ENCODE assay signal across 17 cellular contexts in the genomic region with DNA sequence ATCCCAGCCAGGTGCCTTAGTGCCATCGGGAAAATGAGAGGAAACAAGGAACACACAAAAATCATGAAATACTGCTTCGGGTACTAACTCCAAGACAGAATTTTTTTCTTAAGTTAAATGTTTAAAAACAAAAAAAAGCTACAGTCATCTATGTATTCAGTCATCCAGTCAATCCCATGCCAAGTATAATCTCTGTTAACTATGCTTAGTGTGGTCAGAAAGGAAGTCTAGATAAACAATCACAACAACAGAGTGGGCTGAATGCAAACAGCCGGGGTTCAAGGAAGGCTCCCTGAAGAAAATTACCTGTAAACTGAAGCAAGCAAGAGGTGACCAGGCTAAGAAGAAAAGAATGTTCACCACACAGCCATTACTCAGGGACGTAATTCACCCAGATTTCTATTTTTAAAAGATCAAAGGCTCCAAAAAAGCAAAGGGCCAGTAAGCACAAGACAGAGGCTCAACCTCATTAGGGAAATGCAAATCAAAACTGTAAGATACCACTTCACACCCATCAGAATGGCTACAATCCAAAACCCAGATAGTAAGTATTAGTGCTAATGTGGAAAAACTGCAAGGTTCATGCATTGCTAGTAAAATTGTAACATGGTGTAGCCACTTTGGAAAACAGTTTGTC. TPM values are rescaled to one million over a fixed set of nuclear protein-coding genes. Genes with fewer than 3 reads are reported as not detected.
A peak's percentile ranks its signal among the peaks of the same experiment; 100 is the strongest.
DNase-seq lines count a peak whose midpoint lies in the region; ATAC-seq, FAIRE-seq and TF ChIP-seq lines count a peak whose summit lies in the region.
"Had no signal": no experiment of that assay in that cellular context is flagged by ENCODE, and none has a peak within 500 bp of the region (broad histone marks: within the 10 kb centered on the region; RNA-seq: fewer than 3 reads in every experiment).

No MANE protein-coding gene starts in this region.

- TF ChIP-seq CTCF in GM13976 (IDR thresholded peaks at IDR 0.05; ENCODE audit: borderline replicate concordance, control extremely low read depth, extremely low read depth, insufficient read depth, missing control alignments) (no peak), astrocyte (IDR thresholded peaks at IDR 0.05; ENCODE audit: insufficient read depth, low read depth, low read length) (no peak), parathyroid adenoma (IDR thresholded peaks at IDR 0.05) (no peak), upper lobe of right lung (IDR thresholded peaks at IDR 0.05) (no peak)

- H3K9me3 ChIP-seq in astrocyte (ENCODE audit: insufficient read depth, low read depth, low read length): no peaks in the 10 kb centered on the region
- H3K9me3 ChIP-seq in parathyroid adenoma (ENCODE audit: control insufficient read depth, low read length): no peaks in the 10 kb centered on the region
- H3K9me3 ChIP-seq in HAP-1: no peaks in the 10 kb centered on the region
- H3K9me3 ChIP-seq in upper lobe of right lung: no peaks in the 10 kb centered on the region
- H3K9me3 ChIP-seq: gastroesophageal sphincter, lower lobe of right lung, suprapubic skin had no signal

- in situ Hi-C loops in GM13976 (cut with MboI; ENCODE audit: low sequenced_read_pairs, unreplicated experiment) (no loop called here), HAP-1 (cut with MboI; ENCODE audit: low sequenced_read_pairs) (no loop called here)

- ATAC-seq in HG02678 (IDR thresholded peaks at IDR 0.05; ENCODE audit: unreplicated experiment) (peak; percentile 41), upper lobe of right lung (no peak)
- ATAC-seq: activated CD8-positive, alpha-beta T cell treated with anti-CD3 and anti-CD28 coated beads, Interleukin-2, amount 10 ng/mL, durations not matched to agents 7 days and 5 days; gastroesophageal sphincter; lower lobe of right lung had no signal

- H2AFZ ChIP-seq in astrocyte (ENCODE audit: low read depth, low read length) (no peak overlapping the region), parathyroid adenoma (no peak overlapping the region)

- H3K79me2 ChIP-seq in astrocyte (ENCODE audit: insufficient read depth, low read length): peaks cover 5% of the 10 kb centered on the region
- peaks cover 3% of the 10 kb centered on the region for H3K79me2 ChIP-seq in parathyroid adenoma

- no peak overlapping the region for H3K27ac Mint-ChIP-seq in astrocyte (ENCODE audit: unreplicated experiment)
- H3K27ac Mint-ChIP-seq: activated CD8-positive, alpha-beta T cell treated with anti-CD3 and anti-CD28 coated beads, Interleukin-2, amount 10 ng/mL, durations not matched to agents 7 days and 5 days had no signal

- intact Hi-C loops in upper lobe of right lung (cut with DNase I): no loop called here

- H3K4me1 Mint-ChIP-seq in astrocyte (ENCODE audit: low read depth, unreplicated experiment): peaks cover 13% of the 10 kb centered on the region

- H3K4me2 ChIP-seq in astrocyte (ENCODE audit: low read length) (peak overlapping the region; percentile 10), parathyroid adenoma (ENCODE audit: low read length) (peak overlapping the region; percentile 61)

- H3K4me3 Mint-ChIP-seq in astrocyte (ENCODE audit: unreplicated experiment): no peak overlapping the region
- H3K4me3 Mint-ChIP-seq: activated CD8-positive, alpha-beta T cell treated with anti-CD3 and anti-CD28 coated beads, Interleukin-2, amount 10 ng/mL, durations not matched to agents 7 days and 5 days had no signal

- H3K36me3 Mint-ChIP-seq in astrocyte (ENCODE audit: low read depth, unreplicated experiment): peaks cover 7% of the 10 kb centered on the region

- no peak overlapping the region for H3K27ac ChIP-seq in astrocyte (ENCODE audit: low read depth, low read length)
- H3K27ac ChIP-seq in parathyroid adenoma: no peak overlapping the region
- no peak overlapping the region for H3K27ac ChIP-seq in upper lobe of right lung
- H3K27ac ChIP-seq: lower lobe of right lung, RWPE1, suprapubic skin had no signal

- no peaks in the 10 kb centered on the region for H3K27me3 Mint-ChIP-seq in astrocyte (ENCODE audit: low read depth, unreplicated experiment)

- no peaks in the 10 kb centered on the region for H3K36me3 ChIP-seq in astrocyte (ENCODE audit: insufficient read depth, low read length)
- no peaks in the 10 kb centered on the region for H3K36me3 ChIP-seq in parathyroid adenoma (ENCODE audit: control insufficient read depth, insufficient read depth, low read length)
- H3K36me3 ChIP-seq in HAP-1 (replicated peaks): no peaks in the 10 kb centered on the region
- H3K36me3 ChIP-seq in upper lobe of right lung: no peaks in the 10 kb centered on the region
- H3K36me3 ChIP-seq: gastroesophageal sphincter, lower lobe of right lung, suprapubic skin had no signal

- H4K20me1 ChIP-seq in astrocyte (ENCODE audit: insufficient read depth, low read length): peaks cover 30% of the 10 kb centered on the region

- H3K9me3 Mint-ChIP-seq in astrocyte (ENCODE audit: unreplicated experiment): peaks cover 1% of the 10 kb centered on the region

- H3K4me3 ChIP-seq in astrocyte (ENCODE audit: insufficient read depth, low read depth, low read length) (no peak overlapping the region), parathyroid adenoma (ENCODE audit: low read depth, low read length) (no peak overlapping the region), HAP-1 (no peak overlapping the region), upper lobe of right lung (no peak overlapping the region)
- H3K4me3 ChIP-seq: gastroesophageal sphincter, lower lobe of right lung, suprapubic skin had no signal

- H3K27me3 ChIP-seq in astrocyte (ENCODE audit: insufficient read depth, low read length) (no peaks in the 10 kb centered on the region), parathyroid adenoma (ENCODE audit: control insufficient read depth, insufficient read depth, low read length) (no peaks in the 10 kb centered on the region), HAP-1 (ENCODE audit: low read depth) (no peaks in the 10 kb centered on the region), upper lobe of right lung (no peaks in the 10 kb centered on the region)
- H3K27me3 ChIP-seq: gastroesophageal sphincter, suprapubic skin had no signal

- no peak overlapping the region for H3K9ac ChIP-seq in astrocyte (ENCODE audit: low read length)
- H3K9ac ChIP-seq in parathyroid adenoma: no peak overlapping the region

- H3K4me1 ChIP-seq in astrocyte (ENCODE audit: insufficient read depth, low read length) (peaks cover 4% of the 10 kb centered on the region), parathyroid adenoma (no peaks in the 10 kb centered on the region), HAP-1 (peaks cover 26% of the 10 kb centered on the region), upper lobe of right lung (no peaks in the 10 kb centered on the region)

- DNase-seq in GM13976 (ENCODE audit: low spot score): peak; percentile 49
- no peak for DNase-seq in astrocyte (ENCODE audit: low read depth)
- DNase-seq in HAP-1 (ENCODE audit: low spot score in 2 of 2): no peak
- no peak for DNase-seq in upper lobe of right lung
- DNase-seq in effector CD8-positive, alpha-beta T cell (lab: John Stamatoyannopoulos, UW): no peak
- DNase-seq: activated CD8-positive, alpha-beta T cell treated with anti-CD3 and anti-CD28 coated beads, Interleukin-2, amount 10 ng/mL, durations not matched to agents 7 days and 5 days; C1 segment of cervical spinal cord; GOT3; lower lobe of right lung; NCI-H2107; right cardiac atrium; stimulated activated CD4-positive, alpha-beta T cell treated with anti-CD3 and anti-CD28 coated beads, Interleukin-2, amount 100 ng/mL, for 24 hours had no signal

- no peak for FAIRE-seq in astrocyte (lab: Jason Lieb, UNC)

RNA-seq across cellular contexts. Expression of gene RERE, which starts 53.0 kb away (rescaled TPM):
- total RNA-seq in astrocyte (118 and 124 TPM in 2 replicates), upper lobe of right lung (99.6 TPM)
